10 cellular contexts compared by ENCODE assay signal in genomic region chr5:124343451-124343867, GRCh38.
DNase-seq lines count a peak whose midpoint lies in the region; ATAC-seq, FAIRE-seq and TF ChIP-seq lines count a peak whose summit lies in the region.
"Had no signal": no experiment of that assay in that cellular context is flagged by ENCODE, and none has a peak within 500 bp of the region (broad histone marks: within the 10 kb centered on the region; RNA-seq: fewer than 3 reads in every experiment).

No MANE protein-coding gene starts in this region.

- no peaks in the 10 kb centered on the region for H3K9me3 ChIP-seq in pancreas
- H3K9me3 ChIP-seq in effector memory CD4-positive, alpha-beta T cell (ENCODE audit: control insufficient read depth, low read length), result no peaks in the 10 kb centered on the region

- FAIRE-seq in pancreas (lab: Jason Lieb, UNC), result no peak
- FAIRE-seq: endometrium, G401.6 had no signal

- TF ChIP-seq CTCF in epithelial cell of esophagus (IDR thresholded peaks at IDR 0.05; ENCODE audit: insufficient read depth, low read depth, low read length, missing control alignments) (no peak), pancreas (IDR thresholded peaks at IDR 0.05) (no peak)

- DNase-seq in GM04504 (ENCODE audit: low read depth) (peak; percentile 25), NCI-H187 treated with DMSO at 0.1 percent for 48 hours (lab: John Stamatoyannopoulos, UW) (peak; percentile 11), epithelial cell of esophagus (ENCODE audit: low read depth) (peak; percentile 21), pancreas (no peak), NCI-H2196 treated with DMSO at 0.1 percent for 48 hours (lab: John Stamatoyannopoulos, UW; ENCODE audit: unreplicated experiment) (no peak), NCI-H82 (lab: John Stamatoyannopoulos, UW) (no peak)
- no peak for DNase-seq in effector memory CD4-positive, alpha-beta T cell
- DNase-seq in activated CD4-positive, alpha-beta T cell treated with anti-CD3 and anti-CD28 coated beads for 48 hours, result no peak

- H3K4me1 ChIP-seq in pancreas, result peaks cover 0 to 10% (median 8%) of the 10 kb centered on the region in 3 donors
- H3K4me1 ChIP-seq in effector memory CD4-positive, alpha-beta T cell (ENCODE audit: control insufficient read depth, insufficient read depth, low read length, poor library complexity, severe bottlenecking), result no peaks in the 10 kb centered on the region

- no peaks in the 10 kb centered on the region for H3K27me3 ChIP-seq in pancreas
- H3K27me3 ChIP-seq in effector memory CD4-positive, alpha-beta T cell (replicated peaks; ENCODE audit: control insufficient read depth, insufficient read depth, low read length, poor library complexity, severe bottlenecking), result no peaks in the 10 kb centered on the region

- peak in 3 of 4 donors; percentile 31 to 39 (median 35) for ATAC-seq in pancreas

- H3K4me3 ChIP-seq in epithelial cell of esophagus (ENCODE audit: low read length) (no peak overlapping the region), pancreas (no peak overlapping the region)
- H3K4me3 ChIP-seq in effector memory CD4-positive, alpha-beta T cell (ENCODE audit: insufficient read depth, low read depth, low read length, poor library complexity, severe bottlenecking), result no peak overlapping the region

- intact Hi-C loops in pancreas (cut with DNase I), result no loop called here

- H3K36me3 ChIP-seq in pancreas, result no peaks in the 10 kb centered on the region
- H3K36me3 ChIP-seq in effector memory CD4-positive, alpha-beta T cell (ENCODE audit: control insufficient read depth, insufficient read depth, low read length), result no peaks in the 10 kb centered on the region

- WGBS in pancreas, 2 donors, result 89 to 91% methylated on average over 5 of the region's 5 CpGs

- no peak overlapping the region for H3K27ac ChIP-seq in pancreas
- H3K27ac ChIP-seq in effector memory CD4-positive, alpha-beta T cell (ENCODE audit: insufficient read depth, low read length, poor library complexity, severe bottlenecking), result no peak overlapping the region

Comparison
In these comparisons a context has a peak if more than half of its experiments do, and no peak if none do; other contexts are left out.
1. DNase-seq: peak in GM04504 (single experiment), NCI-H187 treated with DMSO at 0.1 percent for 48 hours (single experiment) and epithelial cell of esophagus (single experiment); none in pancreas (0 of 6), effector memory CD4-positive, alpha-beta T cell (0 of 3), NCI-H2196 treated with DMSO at 0.1 percent for 48 hours (single experiment), activated CD4-positive, alpha-beta T cell treated with anti-CD3 and anti-CD28 coated beads for 48 hours (single experiment) and NCI-H82 (single experiment).